In the genomic region with DNA sequence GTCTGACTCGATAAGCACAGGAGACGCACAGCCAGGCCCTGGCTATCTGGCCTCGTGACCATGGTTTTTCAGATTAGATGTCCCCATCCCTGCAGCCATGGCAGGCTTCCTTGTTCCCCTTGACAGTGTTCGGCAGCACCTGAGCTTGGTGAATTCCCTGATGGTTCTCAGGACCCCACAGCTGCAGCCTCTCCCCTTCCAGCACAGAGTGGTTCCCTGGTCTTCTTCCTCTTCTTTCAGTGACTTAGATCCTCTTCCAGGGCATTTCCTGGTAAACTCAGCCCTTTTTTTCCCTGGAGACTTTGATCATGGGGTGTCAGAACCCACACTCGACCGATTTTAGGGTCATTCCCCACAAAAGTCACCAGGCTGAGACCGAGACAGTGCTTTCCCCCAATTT, we compare ENCODE assay signal across 25 cellular contexts. TPM values are rescaled to one million over a fixed set of nuclear protein-coding genes. Genes with fewer than 3 reads are reported as not detected.
"Had no signal": no experiment of that assay in that cellular context is flagged by ENCODE, and none has a peak within 500 bp of the region (broad histone marks: within the 10 kb centered on the region; RNA-seq: fewer than 3 reads in every experiment).

No MANE protein-coding gene starts in this region.

- H3K4me3 ChIP-seq: cardiac muscle cell, MG63 had no signal

- H3K36me3 ChIP-seq: brain microvascular endothelial cell, cardiac muscle cell, MG63 had no signal

- H3K36me3 Mint-ChIP-seq: activated naive CD4-positive, alpha-beta T cell treated with anti-CD3 and anti-CD28 coated beads, Interleukin-2, amount 50 U/mL, for 72 hours had no signal

- ATAC-seq: activated CD8-positive, alpha-beta memory T cell treated with anti-CD3 and anti-CD28 coated beads, Interleukin-2, amount 10 ng/mL, durations not matched to agents 7 days and 5 days; activated CD8-positive, alpha-beta T cell treated with anti-CD3 and anti-CD28 coated beads, Interleukin-2, amount 10 ng/mL, durations not matched to agents 7 days and 5 days; activated naive CD4-positive, alpha-beta T cell treated with anti-CD3 and anti-CD28 coated beads, Interleukin-2, amount 50 U/mL, for 72 hours; activated naive CD8-positive, alpha-beta T cell treated with anti-CD3 and anti-CD28 coated beads, Interleukin-2, amount 50 U/mL, for 24 hours; activated T-cell treated with anti-CD3 and anti-CD28 coated beads, Interleukin-2, amount 50 U/mL, for 4 hours; PC-3; T-cell had no signal

- H3K27ac ChIP-seq: brain microvascular endothelial cell, cardiac muscle cell had no signal

- H3K27me3 ChIP-seq: brain microvascular endothelial cell, cardiac muscle cell, MG63 had no signal

- H3K9me3 ChIP-seq: MG63 had no signal

- FAIRE-seq: HepG2, RCC 7860, TTC549 had no signal

- H3K9me3 Mint-ChIP-seq: activated naive CD4-positive, alpha-beta T cell treated with anti-CD3 and anti-CD28 coated beads, Interleukin-2, amount 50 U/mL, for 72 hours; activated naive CD8-positive, alpha-beta T cell treated with anti-CD3 and anti-CD28 coated beads, Interleukin-2, amount 50 U/mL, for 24 hours; activated T-cell treated with anti-CD3 and anti-CD28 coated beads, Interleukin-2, amount 50 U/mL, for 4 hours; T-cell had no signal

- H3K4me3 Mint-ChIP-seq: activated CD8-positive, alpha-beta memory T cell treated with anti-CD3 and anti-CD28 coated beads, Interleukin-2, amount 10 ng/mL, durations not matched to agents 7 days and 5 days; activated CD8-positive, alpha-beta T cell treated with anti-CD3 and anti-CD28 coated beads, Interleukin-2, amount 10 ng/mL, durations not matched to agents 7 days and 5 days; activated naive CD8-positive, alpha-beta T cell treated with anti-CD3 and anti-CD28 coated beads, Interleukin-2, amount 50 U/mL, for 24 hours; activated T-cell treated with anti-CD3 and anti-CD28 coated beads, Interleukin-2, amount 50 U/mL, for 4 hours; T-cell had no signal

- DNase-seq: activated CD4-positive, CD25-positive, alpha-beta regulatory T cell; activated CD8-positive, alpha-beta memory T cell treated with anti-CD3 and anti-CD28 coated beads, Interleukin-2, amount 10 ng/mL, durations not matched to agents 7 days and 5 days; activated CD8-positive, alpha-beta T cell treated with anti-CD3 and anti-CD28 coated beads, Interleukin-2, amount 10 ng/mL, durations not matched to agents 7 days and 5 days; activated naive CD8-positive, alpha-beta T cell treated with anti-CD3 and anti-CD28 coated beads, Interleukin-2, amount 50 U/mL, for 24 hours; activated T-cell treated with anti-CD3 and anti-CD28 coated beads, Interleukin-2, amount 50 U/mL, for 4 hours; amygdala; brain microvascular endothelial cell; MG63; MV-4-11; NCI-H1092 treated with DMSO at 0.1 percent for 48 hours; NCI-H1436; NCI-H1694 treated with DMSO at 0.1 percent for 48 hours; NCI-H2081; NCI-H510A treated with DMSO at 0.1 percent for 48 hours; NCI-H69; PC-3; SIG-M5; T-helper 2 cell; T1000 had no signal

- H3K27me3 Mint-ChIP-seq: activated CD8-positive, alpha-beta memory T cell treated with anti-CD3 and anti-CD28 coated beads, Interleukin-2, amount 10 ng/mL, durations not matched to agents 7 days and 5 days; activated naive CD8-positive, alpha-beta T cell treated with anti-CD3 and anti-CD28 coated beads, Interleukin-2, amount 50 U/mL, for 24 hours; T-cell had no signal

- H3K4me1 Mint-ChIP-seq: activated naive CD8-positive, alpha-beta T cell treated with anti-CD3 and anti-CD28 coated beads, Interleukin-2, amount 50 U/mL, for 24 hours; T-cell had no signal

- H3K27ac Mint-ChIP-seq: activated CD8-positive, alpha-beta memory T cell treated with anti-CD3 and anti-CD28 coated beads, Interleukin-2, amount 10 ng/mL, durations not matched to agents 7 days and 5 days; activated CD8-positive, alpha-beta T cell treated with anti-CD3 and anti-CD28 coated beads, Interleukin-2, amount 10 ng/mL, durations not matched to agents 7 days and 5 days; activated naive CD4-positive, alpha-beta T cell treated with anti-CD3 and anti-CD28 coated beads, Interleukin-2, amount 50 U/mL, for 72 hours; activated naive CD8-positive, alpha-beta T cell treated with anti-CD3 and anti-CD28 coated beads, Interleukin-2, amount 50 U/mL, for 24 hours; T-cell had no signal

RNA-seq across cellular contexts. Expression of a gene that starts 14.5 kb away (rescaled TPM):
- total RNA-seq: cardiac muscle cell, HepG2, PC-3 had no signal
- polyA plus RNA-seq: cardiac muscle cell, HepG2 had no signal
